Comparison of ENCODE assay signal across 8 cellular contexts in genomic region chr6:56595490-56596122, GRCh38. TPM values are rescaled to one million over a fixed set of nuclear protein-coding genes. Genes with fewer than 3 reads are reported as not detected.
DNase-seq lines count a peak whose midpoint lies in the region; ATAC-seq, FAIRE-seq and TF ChIP-seq lines count a peak whose summit lies in the region.

No MANE protein-coding gene starts in this region.

- peaks cover 21% of the 10 kb centered on the region for H3K4me1 Mint-ChIP-seq in activated naive CD8-positive, alpha-beta T cell treated with anti-CD3 and anti-CD28 coated beads, Interleukin-2, amount 50 U/mL, for 24 hours

- DNase-seq in EH (ENCODE audit: low read depth), result peak; percentile 62
- peak; percentile 45 for DNase-seq in KG1 (lab: John Stamatoyannopoulos, UW)
- peak; percentile 35 for DNase-seq in RWPE1 (ENCODE audit: low spot score)
- DNase-seq in activated naive CD8-positive, alpha-beta T cell treated with anti-CD3 and anti-CD28 coated beads, Interleukin-2, amount 50 U/mL, for 24 hours, result peak; percentile 28
- peak in 2 of 3 donors; percentile 27 to 37 for DNase-seq in right cardiac atrium
- DNase-seq in small intestine, result peak; percentile 66
- no peak for DNase-seq in dedifferentiated amniotic fluid mesenchymal stem cell (ENCODE audit: extremely low spot score)

- TF ChIP-seq CTCF in RWPE1 (conservative IDR thresholded peaks at IDR 0.05; ENCODE audit: low read depth), result peak; percentile 75

- peaks cover 2 to 12% of the 10 kb centered on the region in 2 donors for H3K36me3 ChIP-seq in small intestine (ENCODE audit: control insufficient read depth in 2 of 2, insufficient read depth in 2 of 2, low read length in 2 of 2)

- FAIRE-seq in small intestine (lab: Jason Lieb, UNC), result no peak

- H3K27me3 Mint-ChIP-seq in activated naive CD8-positive, alpha-beta T cell treated with anti-CD3 and anti-CD28 coated beads, Interleukin-2, amount 50 U/mL, for 24 hours, result peaks cover 2% of the 10 kb centered on the region

- H3K27me3 ChIP-seq in right cardiac atrium (ENCODE audit: control insufficient read depth, insufficient read depth), result no peaks in the 10 kb centered on the region
- no peaks in the 10 kb centered on the region for H3K27me3 ChIP-seq in small intestine (ENCODE audit: control insufficient read depth in 2 of 2, insufficient read depth in 2 of 2, low read length in 2 of 2)

- H3K4me3 Mint-ChIP-seq in activated naive CD8-positive, alpha-beta T cell treated with anti-CD3 and anti-CD28 coated beads, Interleukin-2, amount 50 U/mL, for 24 hours, result no peak overlapping the region

- H3K9me3 ChIP-seq in right cardiac atrium (ENCODE audit: control insufficient read depth, low read length), result no peaks in the 10 kb centered on the region
- no peaks in the 10 kb centered on the region for H3K9me3 ChIP-seq in small intestine (ENCODE audit: control insufficient read depth, low read depth)

- H3K36me3 Mint-ChIP-seq in activated naive CD8-positive, alpha-beta T cell treated with anti-CD3 and anti-CD28 coated beads, Interleukin-2, amount 50 U/mL, for 24 hours (ENCODE audit: low read depth), result no peaks in the 10 kb centered on the region

- WGBS in right cardiac atrium, result 50% methylated on average over 6 of the region's 6 CpGs
- 44 to 55% (median 47%) methylated on average over 6 of the region's 6 CpGs for WGBS in small intestine, 3 donors

- H3K9me3 Mint-ChIP-seq in activated naive CD8-positive, alpha-beta T cell treated with anti-CD3 and anti-CD28 coated beads, Interleukin-2, amount 50 U/mL, for 24 hours, result no peaks in the 10 kb centered on the region

- ATAC-seq in GM21529 (IDR thresholded peaks at IDR 0.05; ENCODE audit: unreplicated experiment) (peak; percentile 33), right cardiac atrium (peak; percentile 68 to 85)
- peak; percentile 75 for ATAC-seq in activated naive CD8-positive, alpha-beta T cell treated with anti-CD3 and anti-CD28 coated beads, Interleukin-2, amount 50 U/mL, for 24 hours

- POLR2A ChIA-PET in RWPE1 (lab: Yijun Ruan, JAX; ENCODE audit: low non-redundant PET), result no interaction called here

- intact Hi-C loops in right cardiac atrium (cut with DNase I), result loop anchor here (2.0 to 10.0 kb wide), 4 partner anchors 121 to 243 kb away; no protein-coding TSS in a partner anchor

- H3K4me1 ChIP-seq in right cardiac atrium (ENCODE audit: control insufficient read depth, insufficient read depth, low read length), result peaks cover 2% of the 10 kb centered on the region
- H3K4me1 ChIP-seq in small intestine (ENCODE audit: control insufficient read depth in 2 of 2, insufficient read depth in 1 of 2, low read depth in 1 of 2, low read length in 1 of 2), result no peaks in the 10 kb centered on the region

- H3K27ac ChIP-seq in RWPE1, result no peak overlapping the region
- no peak overlapping the region for H3K27ac ChIP-seq in right cardiac atrium (ENCODE audit: low read length)
- H3K27ac ChIP-seq in small intestine (ENCODE audit: low read depth in 1 of 2, low read length in 1 of 2), result no peak overlapping the region

- CTCF ChIA-PET in RWPE1 (lab: Yijun Ruan, JAX), result interaction anchor here (0.5 to 1.7 kb wide), 14 partner anchors 16 to 560 kb away, joined by 3 to 10 read pairs (median 4); no protein-coding TSS in a partner anchor

- no peak overlapping the region for H3K27ac Mint-ChIP-seq in activated naive CD8-positive, alpha-beta T cell treated with anti-CD3 and anti-CD28 coated beads, Interleukin-2, amount 50 U/mL, for 24 hours

- no peak overlapping the region for H3K4me3 ChIP-seq in right cardiac atrium (ENCODE audit: low read length)
- no peak overlapping the region for H3K4me3 ChIP-seq in small intestine (ENCODE audit: low read depth in 1 of 2, low read length in 2 of 2)

RNA-seq across cellular contexts. Expression of gene DST, which starts 47.1 kb away (rescaled TPM):
- 100 to 1,000 TPM; 193 to 308 (median 237) TPM for total RNA-seq in right cardiac atrium
- polyA plus RNA-seq in right cardiac atrium (148 TPM), small intestine (10 to 100 TPM; 40.5 to 80.5 (median 75.8) TPM)
